Comparison of ENCODE assay signal across 17 cellular contexts in genomic region chr4:6754481-6755087, GRCh38. TPM values are rescaled to one million over a fixed set of nuclear protein-coding genes. Genes with fewer than 3 reads are reported as not detected.
DNase-seq lines count a peak whose midpoint lies in the region; ATAC-seq and TF ChIP-seq lines count a peak whose summit lies in the region.
"Had no signal": no experiment of that assay in that cellular context is flagged by ENCODE, and none has a peak within 500 bp of the region (broad histone marks: within the 10 kb centered on the region; RNA-seq: fewer than 3 reads in every experiment).

No MANE protein-coding gene starts in this region.

- H3K79me2 ChIP-seq in PC-9 (ENCODE audit: low read depth), result no peaks in the 10 kb centered on the region

- intact Hi-C loops in PC-9 (cut with micrococcal nuclease; ENCODE audit: unreplicated experiment) (no loop called here), esophagus squamous epithelium (cut with DNase I) (no loop called here)

- no peak overlapping the region for H2AFZ ChIP-seq in PC-9
- H2AFZ ChIP-seq: GM23338 had no signal

- BruUV-seq in PC-9 (replicated peaks; lab: Mats Ljungman, UMichigan), result no TSS peak

- H3K9ac ChIP-seq in liver (ENCODE audit: low read depth in 1 of 2, low read length in 2 of 2), result no peak overlapping the region

- H3K27ac ChIP-seq in PC-9 (peak overlapping the region; percentile 96; the same call in 1 of the 2 replicates), esophagus squamous epithelium (peak overlapping the region in 3 of 4 donors; percentile 9 to 89 (median 87)), liver (ENCODE audit: low read depth in 1 of 2, low read length in 2 of 2) (peak overlapping the region; percentile 85 to 90)
- H3K27ac ChIP-seq: HL-60 had no signal

- no peaks in the 10 kb centered on the region for H3K27me3 ChIP-seq in PC-9 (ENCODE audit: insufficient read depth, low read depth)
- no peaks in the 10 kb centered on the region for H3K27me3 ChIP-seq in esophagus squamous epithelium
- H3K27me3 ChIP-seq in liver (ENCODE audit: control insufficient read depth in 4 of 4, insufficient read depth in 4 of 4, low read length in 3 of 4), result no peaks in the 10 kb centered on the region

- H3K36me3 ChIP-seq in PC-9 (ENCODE audit: low read depth) (no peaks in the 10 kb centered on the region), esophagus squamous epithelium (no peaks in the 10 kb centered on the region), liver (ENCODE audit: control insufficient read depth in 4 of 4, insufficient read depth in 3 of 4, low read depth in 1 of 4, low read length in 3 of 4) (no peaks in the 10 kb centered on the region)

- DNase-seq in PC-9, result no peak
- DNase-seq in esophagus squamous epithelium (lab: John Stamatoyannopoulos, UW), result no peak
- no peak for DNase-seq in HuH-7 (ENCODE audit: low spot score)
- DNase-seq in NCI-H69 (lab: John Stamatoyannopoulos, UW), result no peak
- DNase-seq: AML-193; Calu3; CD8-positive, alpha-beta T cell; DND-41; EL; HCEC 1CT; KG1 had no signal

- ATAC-seq in HG02840 (IDR thresholded peaks at IDR 0.05; ENCODE audit: low FRiP score, unreplicated experiment) (no peak), GM19467 (IDR thresholded peaks at IDR 0.05; ENCODE audit: unreplicated experiment) (no peak)
- ATAC-seq: CD8-positive, alpha-beta T cell; GM12878; GM23338 had no signal

- H3K4me1 ChIP-seq in PC-9 (replicated peaks; ENCODE audit: insufficient read depth) (peaks cover 64% of the 10 kb centered on the region), esophagus squamous epithelium (peaks cover 13 to 48% (median 13%) of the 10 kb centered on the region in 3 donors), liver (ENCODE audit: control insufficient read depth in 4 of 4, insufficient read depth in 4 of 4, low read length in 3 of 4) (peaks cover 17 to 59% (median 53%) of the 10 kb centered on the region in 4 donors)

- peaks cover 27% of the 10 kb centered on the region for H3F3A ChIP-seq in PC-9 (ENCODE audit: insufficient read depth, low read depth)

- H3K9me3 ChIP-seq in PC-9 (ENCODE audit: insufficient read depth, low read depth) (no peaks in the 10 kb centered on the region), esophagus squamous epithelium (no peaks in the 10 kb centered on the region), liver (ENCODE audit: control insufficient read depth in 4 of 4, low read length in 3 of 4) (no peaks in the 10 kb centered on the region)

- no peak for TF ChIP-seq RAD21 in liver (IDR thresholded peaks at IDR 0.05)

- H3K4me3 ChIP-seq in PC-9 (no peak overlapping the region), esophagus squamous epithelium (no peak overlapping the region), liver (ENCODE audit: low read depth in 1 of 3, low read length in 3 of 3) (no peak overlapping the region)
- H3K4me3 ChIP-seq: GM12878, GM23338 had no signal

- POLR2A ChIA-PET in PC-9 (lab: Charles Lee; ENCODE audit: unreplicated experiment), result no interaction called here

- no peak for TF ChIP-seq POLR2A in esophagus squamous epithelium (IDR thresholded peaks at IDR 0.05)

- 84 to 85% methylated on average over 3 of the region's 3 CpGs for WGBS in esophagus squamous epithelium, 2 donors
- 84% methylated on average over 3 of the region's 3 CpGs for WGBS in liver

- no peaks in the 10 kb centered on the region for H4K20me1 ChIP-seq in PC-9 (ENCODE audit: insufficient read depth)

- no peaks in the 10 kb centered on the region for H3K9me2 ChIP-seq in PC-9 (ENCODE audit: insufficient read depth)

- H3K4me2 ChIP-seq in PC-9, result peak overlapping the region; percentile 95
- H3K4me2 ChIP-seq: GM23338 had no signal

- CTCF ChIA-PET in PC-9 (lab: Charles Lee), result no interaction called here

- no peak for TF ChIP-seq CTCF in PC-9 (conservative IDR thresholded peaks at IDR 0.05)
- TF ChIP-seq CTCF in esophagus squamous epithelium (IDR thresholded peaks at IDR 0.05), result no peak
- no peak for TF ChIP-seq CTCF in liver (IDR thresholded peaks at IDR 0.05; ENCODE audit: low read depth, low read length, missing input control)

TF ChIP-seq in liver, 16 proteins besides CTCF, POLR2A, EP300 and RAD21:
- TF ChIP-seq EGR1 (IDR thresholded peaks at IDR 0.05; ENCODE audit: low read depth in 2 of 2) (no peak), JUND (IDR thresholded peaks at IDR 0.05) (no peak), TAF1 (conservative IDR thresholded peaks at IDR 0.05) (no peak), RXRA (IDR thresholded peaks at IDR 0.05) (no peak), ZBTB33 (IDR thresholded peaks at IDR 0.05) (no peak), GABPA (IDR thresholded peaks at IDR 0.05 in 1 of 2, conservative IDR thresholded peaks at IDR 0.05 in 1 of 2) (no peak), SP1 (IDR thresholded peaks at IDR 0.05) (no peak), HNF4G (IDR thresholded peaks at IDR 0.05) (no peak), HNF4A (conservative IDR thresholded peaks at IDR 0.05) (no peak)

RNA-seq across cellular contexts. Expression of gene KIAA0232, which starts 27.9 kb away (rescaled TPM):
- 21.5 and 24.7 TPM in 2 replicates for total RNA-seq in PC-9 (2021)
- total RNA-seq in esophagus squamous epithelium, result 10 to 100 TPM; 19.4 to 46.8 (median 35.0) TPM
- 10 to 100 TPM; 25.5 to 34.4 TPM for total RNA-seq in liver
- 10 to 100 TPM in 1 of 2 donors, 1 to 10 TPM in 1; 8.9 to 11.4 TPM for polyA plus RNA-seq in liver

RNA-seq across cellular contexts. Expression of gene BLOC1S4, which starts 38.6 kb away (rescaled TPM):
- total RNA-seq in PC-9 (2021) (11.7 and 13.9 TPM in 2 replicates), esophagus squamous epithelium (10 to 100 TPM; 12.4 to 19.6 (median 14.3) TPM), liver (1 to 10 TPM; 4.9 to 7.7 TPM)
- polyA plus RNA-seq in liver, result 1 to 10 TPM; 5.0 to 5.8 TPM

RNA-seq across cellular contexts. Expression of gene MRFAP1L1, which starts 44.9 kb away (rescaled TPM):
- total RNA-seq in PC-9 (2021) (51.4 and 52.1 TPM in 2 replicates), esophagus squamous epithelium (10 to 100 TPM; 29.5 to 63.5 (median 48.2) TPM), liver (10 to 100 TPM; 30.2 to 41.8 TPM)
- polyA plus RNA-seq in liver, result 10 to 100 TPM; 29.8 to 31.2 TPM
